13 cellular contexts compared by ENCODE assay signal in the genomic region with DNA sequence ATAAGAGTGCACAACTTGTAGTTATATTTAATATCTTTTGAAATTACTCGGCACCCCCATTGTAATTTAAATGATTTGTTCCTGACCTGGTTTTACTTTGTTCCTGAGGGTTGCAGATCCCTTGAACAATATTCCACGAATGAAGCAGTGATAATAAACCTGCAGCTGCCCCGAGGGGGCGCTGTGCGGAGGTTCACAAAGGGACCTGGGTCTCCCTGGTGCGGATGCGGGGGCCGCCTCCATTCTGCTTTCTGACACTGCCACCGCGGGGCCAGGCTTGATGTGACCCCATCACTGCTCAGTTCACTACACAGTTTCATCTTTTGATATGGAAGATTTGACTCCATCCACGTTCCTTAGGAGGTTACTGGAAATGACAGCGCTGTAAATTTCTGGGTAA.
DNase-seq lines count a peak whose midpoint lies in the region; FAIRE-seq and TF ChIP-seq lines count a peak whose summit lies in the region.
"Had no signal": no experiment of that assay in that cellular context is flagged by ENCODE, and none has a peak within 500 bp of the region (broad histone marks: within the 10 kb centered on the region; RNA-seq: fewer than 3 reads in every experiment).

No MANE protein-coding gene starts in this region.

- H3K9ac ChIP-seq in H9 (ENCODE audit: extremely low read depth, insufficient read length, low read length): no peak overlapping the region
- no peak overlapping the region for H3K9ac ChIP-seq in H1 (replicated peaks in 1 of 4; ENCODE audit: extremely low read depth in 1 of 4, low read depth in 3 of 4, low read length in 3 of 4)

- H3K9me3 ChIP-seq in H9 (ENCODE audit: control insufficient read depth, low read depth, low read length): no peaks in the 10 kb centered on the region
- no peaks in the 10 kb centered on the region for H3K9me3 ChIP-seq in H1 (ENCODE audit: insufficient read depth in 2 of 2, low read depth in 1 of 2, low read length in 1 of 2)
- H3K9me3 ChIP-seq in osteoblast (ENCODE audit: low read depth, low read length): no peaks in the 10 kb centered on the region
- no peaks in the 10 kb centered on the region for H3K9me3 ChIP-seq in transverse colon

- DNase-seq in activated CD4-positive, alpha-beta T cell treated with anti-CD3 and anti-CD28 coated beads for 48 hours: peak; percentile 52
- no peak for DNase-seq in activated CD4-positive, alpha-beta T cell treated with anti-CD3 and anti-CD28 coated beads, Interleukin-2, amount 50 U/mL, for 4 hours
- DNase-seq in H9 (peak; percentile 77), H1 (ENCODE audit: low read depth in 1 of 2, low spot score in 2 of 2) (peak; percentile 34 to 92), osteoblast (ENCODE audit: insufficient read length, low spot score, missing footprints) (no peak), RKO (ENCODE audit: low spot score) (no peak), transverse colon (no peak), GM19238 (ENCODE audit: insufficient read length, low spot score) (no peak)
- DNase-seq: activated CD4-positive, CD25-positive, alpha-beta regulatory T cell; effector memory CD8-positive, alpha-beta T cell; hippocampal formation; Right ventricle myocardium superior; small intestine had no signal

- peak; percentile 63 to 74 for TF ChIP-seq RAD21 in H1 (IDR thresholded peaks at IDR 0.05 in 1 of 2, conservative IDR thresholded peaks at IDR 0.05 in 1 of 2; ENCODE audit: low read depth in 2 of 2, low read length in 2 of 2)

- H3K36me3 Mint-ChIP-seq in H9 (ENCODE audit: insufficient read depth in 1 of 3, low read depth in 3 of 3): no peaks in the 10 kb centered on the region

- no peaks in the 10 kb centered on the region for H3K36me3 ChIP-seq in H1 (ENCODE audit: control insufficient read depth in 2 of 4, insufficient read depth in 4 of 4, low read length in 3 of 4)
- no peaks in the 10 kb centered on the region for H3K36me3 ChIP-seq in osteoblast (ENCODE audit: insufficient read depth, low read length)
- H3K36me3 ChIP-seq in transverse colon: no peaks in the 10 kb centered on the region

- no peak overlapping the region for H2BK12ac ChIP-seq in H9 (ENCODE audit: insufficient read length, low read depth, low read length)
- no peak overlapping the region for H2BK12ac ChIP-seq in H1 (ENCODE audit: low read depth, low read length)

- H4K8ac ChIP-seq in H9 (replicated peaks; ENCODE audit: insufficient read length, low read depth, low read length) (no peak overlapping the region), H1 (ENCODE audit: extremely low read depth, insufficient read depth, low read length) (no peak overlapping the region)

- H3K79me2 ChIP-seq in H9 (ENCODE audit: insufficient read depth, low read length) (no peaks in the 10 kb centered on the region), H1 (ENCODE audit: control insufficient read depth in 1 of 2, insufficient read depth in 2 of 2, low read length in 2 of 2) (no peaks in the 10 kb centered on the region), osteoblast (ENCODE audit: insufficient read depth, low read length) (no peaks in the 10 kb centered on the region)

- H2AK5ac ChIP-seq in H9 (ENCODE audit: insufficient read length, low read length) (no peak overlapping the region), H1 (ENCODE audit: low read depth, low read length) (no peak overlapping the region)

- H4K20me1 ChIP-seq in H9 (ENCODE audit: control insufficient read depth, insufficient read depth, insufficient read length) (no peaks in the 10 kb centered on the region), H1 (replicated peaks in 1 of 2; ENCODE audit: control insufficient read depth in 1 of 2, insufficient read depth in 2 of 2, low read length in 2 of 2) (no peaks in the 10 kb centered on the region), osteoblast (ENCODE audit: insufficient read depth, low read length) (no peaks in the 10 kb centered on the region)

- H3K4me3 ChIP-seq in H1 (ENCODE audit: extremely low read depth in 1 of 4, insufficient read depth in 2 of 4, low read depth in 3 of 4, low read length in 4 of 4) (no peak overlapping the region), osteoblast (ENCODE audit: insufficient read depth, low read length) (no peak overlapping the region), transverse colon (no peak overlapping the region)

- FAIRE-seq in H1 (lab: Jason Lieb, UNC): peak; percentile 48
- FAIRE-seq: small intestine had no signal

- H3K79me1 ChIP-seq in H9 (ENCODE audit: insufficient read depth, low read depth, low read length, poor library complexity, severe bottlenecking) (no peaks in the 10 kb centered on the region), H1 (ENCODE audit: low read depth, low read length) (no peaks in the 10 kb centered on the region)

- H3K14ac ChIP-seq in H9 (ENCODE audit: insufficient read depth, low read length): no peak overlapping the region
- no peak overlapping the region for H3K14ac ChIP-seq in H1 (ENCODE audit: insufficient read length)

- POLR2A ChIA-PET in H1 (lab: Charles Lee; ENCODE audit: partially characterized antibody): interaction anchor here (1.0 to 1.5 kb wide), 2 partner anchors 11 to 51 kb away, joined by 3 to 5 read pairs; no protein-coding TSS in a partner anchor

- H2BK15ac ChIP-seq in H9 (ENCODE audit: low read depth, low read length): no peak overlapping the region
- H2BK15ac ChIP-seq in H1 (ENCODE audit: low read length): no peak overlapping the region

- no peak overlapping the region for H2AFZ ChIP-seq in H9 (ENCODE audit: low read length)
- H2AFZ ChIP-seq in H1 (ENCODE audit: low read length): no peak overlapping the region
- H2AFZ ChIP-seq in osteoblast (ENCODE audit: low read length): no peak overlapping the region

- no peak overlapping the region for H3K4me2 ChIP-seq in H9 (ENCODE audit: insufficient read depth, insufficient read length, low read length)
- no peak overlapping the region for H3K4me2 ChIP-seq in H1 (ENCODE audit: insufficient read depth in 1 of 2, low read depth in 2 of 2, low read length in 2 of 2)
- no peak overlapping the region for H3K4me2 ChIP-seq in osteoblast (ENCODE audit: insufficient read depth, low read length)

- H3K4ac ChIP-seq in H9 (ENCODE audit: low read depth, low read length) (no peak overlapping the region), H1 (replicated peaks; ENCODE audit: insufficient read length, low read depth, low read length) (no peak overlapping the region)

- WGBS in H9 (ENCODE audit: extremely low coverage, insufficient read length, low lambda C conversion rate): no CpG with 5 or more reads among the region's 12 CpGs
- WGBS in H1 (ENCODE audit: extremely low coverage in 1 of 2, insufficient coverage in 1 of 2, insufficient read length in 1 of 2, insufficient replicate concordance in 2 of 2, low coverage in 1 of 2, low lambda C conversion rate in 2 of 2, missing lambda C conversion rate in 1 of 2), 2 experiments: 18% methylated on average over 12 of the region's 12 CpGs; no CpG with 5 or more reads in 1 of the 2 experiments
- 50 to 63% methylated on average over 2 to 11 of the region's 12 CpGs for WGBS in transverse colon (ENCODE audit: low coverage in 1 of 2), 2 donors

- TF ChIP-seq CTCF in H9 (conservative IDR thresholded peaks at IDR 0.05) (peak; percentile 96), H1 (IDR thresholded peaks at IDR 0.05; ENCODE audit: control extremely low read depth in 1 of 3, insufficient read depth in 1 of 3, low read depth in 1 of 3, low read length in 3 of 3) (peak; percentile 83 to 96 (median 84)), osteoblast (IDR thresholded peaks at IDR 0.05; ENCODE audit: extremely low read depth, low read depth, low read length) (peak; percentile 33), transverse colon (IDR thresholded peaks at IDR 0.05) (no peak)

- peaks cover 26 to 32% of the 10 kb centered on the region in 2 experiments for H3K4me1 Mint-ChIP-seq in H9

- H3K4me1 ChIP-seq in H9 (ENCODE audit: insufficient read depth, low read length) (no peaks in the 10 kb centered on the region), H1 (replicated peaks in 1 of 4; ENCODE audit: control insufficient read depth in 3 of 4, insufficient read depth in 4 of 4, low read length in 3 of 4) (peaks cover 0 to 4% (median 0%) of the 10 kb centered on the region in 4 experiments; a peak in 1 of 7 replicates), osteoblast (ENCODE audit: insufficient read depth, low read length) (no peaks in the 10 kb centered on the region), transverse colon (no peaks in the 10 kb centered on the region)

- H3T11ph ChIP-seq in H9 (ENCODE audit: low read length): no peak overlapping the region

- H3K23me2 ChIP-seq in H9 (ENCODE audit: insufficient read length, low read depth, low read length, poor library complexity, severe bottlenecking) (no peaks in the 10 kb centered on the region), H1 (ENCODE audit: low read depth, low read length) (no peaks in the 10 kb centered on the region; the same call in none of the 2 replicates)

- no peak overlapping the region for H3K18ac ChIP-seq in H9 (ENCODE audit: insufficient read length, low read depth, low read length)
- no peak overlapping the region for H3K18ac ChIP-seq in H1 (ENCODE audit: extremely low read depth, low read length)

- H3K27ac ChIP-seq in H9 (ENCODE audit: insufficient read length, low read depth, low read length): no peak overlapping the region
- H3K27ac ChIP-seq in H1 (ENCODE audit: low read depth, low read length): no peak overlapping the region
- H3K27ac ChIP-seq in osteoblast (ENCODE audit: low read depth, low read length): no peak overlapping the region
- no peak overlapping the region for H3K27ac ChIP-seq in transverse colon

- H3K23ac ChIP-seq in H9 (ENCODE audit: insufficient read length, low read depth, low read length) (no peak overlapping the region), H1 (ENCODE audit: insufficient read length) (no peak overlapping the region)

- intact Hi-C loops in transverse colon (cut with DNase I; ENCODE audit: low total_unique reads): no loop called here

- H4K5ac ChIP-seq in H9 (ENCODE audit: insufficient read length, low read depth, low read length) (no peak overlapping the region), H1 (ENCODE audit: insufficient read length, low read depth, low read length) (no peak overlapping the region)

- H4K91ac ChIP-seq in H9 (ENCODE audit: insufficient read length, low read depth, low read length) (no peak overlapping the region), H1 (replicated peaks; ENCODE audit: insufficient read length, low read length) (no peak overlapping the region)

- H2BK120ac ChIP-seq in H9 (ENCODE audit: low read depth, low read length, poor library complexity, severe bottlenecking) (no peak overlapping the region), H1 (replicated peaks; ENCODE audit: low read depth, low read length) (no peak overlapping the region)

- H3K27ac Mint-ChIP-seq in H9: no peak overlapping the region
- H3K27ac Mint-ChIP-seq: effector memory CD8-positive, alpha-beta T cell had no signal

- in situ Hi-C loops in transverse colon (cut with MboI; ENCODE audit: low pct_ligation_motif_present in 1 of 4, low pct_unique_long_range_greater_than_20kb in 1 of 4, low sequenced_read_pairs in 3 of 4): loop anchor here in 1 of 4 donors (25.0 kb wide), 1 partner anchor 638 kb away; no protein-coding TSS in a partner anchor

- no peaks in the 10 kb centered on the region for H3K27me3 ChIP-seq in H9 (ENCODE audit: insufficient read depth, low read length)
- H3K27me3 ChIP-seq in H1 (replicated peaks in 1 of 4; ENCODE audit: control insufficient read depth in 3 of 4, extremely low read depth in 1 of 4, insufficient read depth in 3 of 4, low read length in 3 of 4): 0 out of 7 replicates have a peak, but pooled peaks cover 0 to 3% (median 0%) of the 10 kb centered on the region in 4 experiments
- H3K27me3 ChIP-seq in osteoblast (ENCODE audit: insufficient read depth, low read length): peaks cover 34% of the 10 kb centered on the region
- peaks cover 45% of the 10 kb centered on the region for H3K27me3 ChIP-seq in transverse colon

- no peak overlapping the region for H3K4me3 Mint-ChIP-seq in H9
- H3K4me3 Mint-ChIP-seq: effector memory CD8-positive, alpha-beta T cell had no signal

- H2BK5ac ChIP-seq in H9 (ENCODE audit: insufficient read length, low read length) (no peak overlapping the region), H1 (ENCODE audit: low read depth, low read length) (no peak overlapping the region)

- H3K27me3 Mint-ChIP-seq in H9 (ENCODE audit: low read depth): peaks cover 35% of the 10 kb centered on the region

- CTCF ChIA-PET in H1 (lab: Charles Lee; ENCODE audit: partially characterized antibody): interaction anchor here (0.6 to 3.4 kb wide), 21 partner anchors 10 to 262 kb away, joined by 3 to 19 read pairs (median 6); partner anchors contain the start of gene DGCR6

- no peak overlapping the region for H3K56ac ChIP-seq in H9 (ENCODE audit: insufficient read length, low read depth, low read length)
- no peak overlapping the region for H3K56ac ChIP-seq in H1 (replicated peaks; ENCODE audit: insufficient read length, low read depth, low read length)

- no peaks in the 10 kb centered on the region; a peak in 1 of 5 replicates for H3K9me3 Mint-ChIP-seq in H9
- H3K9me3 Mint-ChIP-seq: effector memory CD8-positive, alpha-beta T cell had no signal

- H2BK20ac ChIP-seq in H9 (ENCODE audit: low read depth, low read length, poor library complexity, severe bottlenecking) (no peak overlapping the region), H1 (ENCODE audit: low read length) (no peak overlapping the region)

- TF ChIP-seq EP300 in H1 (IDR thresholded peaks at IDR 0.05; ENCODE audit: borderline replicate concordance in 1 of 2, low read depth in 2 of 2, low read length in 2 of 2) (no peak), transverse colon (IDR thresholded peaks at IDR 0.05; ENCODE audit: low read depth) (no peak)

- no peak for TF ChIP-seq POLR2A in H1 (IDR thresholded peaks at IDR 0.05; ENCODE audit: control extremely low read depth in 1 of 2, low read depth in 2 of 2, low read length in 2 of 2)
- TF ChIP-seq POLR2A in transverse colon (IDR thresholded peaks at IDR 0.05): no peak

Comparison
In these comparisons a context has a peak if more than half of its experiments do, and no peak if none do; other contexts are left out.
1. DNase-seq: peak in activated CD4-positive, alpha-beta T cell treated with anti-CD3 and anti-CD28 coated beads for 48 hours (single experiment), H9 (single experiment) and H1 (2 of 2); none in activated CD4-positive, alpha-beta T cell treated with anti-CD3 and anti-CD28 coated beads, Interleukin-2, amount 50 U/mL, for 4 hours (0 of 2), osteoblast (single experiment), RKO (single experiment), transverse colon (single experiment) and GM19238 (single experiment).
2. CTCF ChIP-seq: peak in H9 (single experiment), H1 (3 of 3) and osteoblast (single experiment); none in transverse colon (0 of 5).